8 cellular contexts compared by ENCODE assay signal in the genomic region with DNA sequence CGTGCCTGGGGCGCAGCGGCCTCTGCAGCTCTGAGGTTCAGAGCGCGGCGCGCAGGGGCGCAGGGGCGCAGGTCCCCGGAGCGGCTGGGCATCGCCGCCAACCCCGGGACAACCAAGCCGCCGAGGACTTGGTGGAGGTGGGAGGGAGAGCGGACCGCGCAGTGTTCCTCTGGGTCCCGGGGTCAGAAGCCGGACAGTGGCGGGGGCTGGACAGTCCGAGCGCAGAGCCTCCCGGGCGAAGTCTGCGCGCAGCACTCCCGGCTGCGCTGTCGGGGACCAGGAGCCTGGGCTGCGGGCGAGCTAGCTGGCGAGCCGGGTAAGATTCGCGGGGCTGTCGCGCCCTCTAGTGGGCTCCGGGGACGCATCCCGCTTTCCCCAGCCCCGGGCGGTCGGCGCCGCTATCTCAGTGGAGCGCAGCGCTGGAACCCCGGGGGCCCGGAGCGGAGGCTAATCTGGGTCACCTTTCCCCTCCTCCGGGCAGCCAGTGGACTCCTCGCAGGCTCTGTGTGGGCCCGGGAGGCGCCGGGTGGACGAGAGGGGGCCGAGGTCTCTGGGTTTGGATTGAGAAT. TPM values are rescaled to one million over a fixed set of nuclear protein-coding genes. Genes with fewer than 3 reads are reported as not detected.
DNase-seq lines count a peak whose midpoint lies in the region; ATAC-seq and TF ChIP-seq lines count a peak whose summit lies in the region.

No MANE protein-coding gene starts in this region.

- peak overlapping the region in 3 of 5 donors; percentile 35 to 75 (median 61) for H3K27ac ChIP-seq in adrenal gland

- peaks cover 52% of the 10 kb centered on the region for H3K4me1 Mint-ChIP-seq in HFFc6 (ENCODE audit: low read depth)
- peaks cover 17% of the 10 kb centered on the region for H3K4me1 Mint-ChIP-seq in progenitor cell of endocrine pancreas (ENCODE audit: low read depth)

- H3K27me3 Mint-ChIP-seq in HFFc6 (ENCODE audit: insufficient read depth) (peaks cover 4% of the 10 kb centered on the region), progenitor cell of endocrine pancreas (peaks cover 40% of the 10 kb centered on the region)

- TF ChIP-seq POLR2A in NB4 (IDR thresholded peaks at IDR 0.05; ENCODE audit: extremely low read depth, insufficient read length) (no peak), adrenal gland (IDR thresholded peaks at IDR 0.05) (peak in 1 of 2 donors; percentile 13)

- H3K4me3 Mint-ChIP-seq in HFFc6 (peak overlapping the region; percentile 94), progenitor cell of endocrine pancreas (ENCODE audit: low read depth) (peak overlapping the region; percentile 68)

- H3K36me3 Mint-ChIP-seq in HFFc6 (ENCODE audit: low read depth) (peaks cover 28% of the 10 kb centered on the region), progenitor cell of endocrine pancreas (ENCODE audit: insufficient read depth) (peaks cover under 1% of the 10 kb centered on the region)

- 0 to 1% (median 0%) methylated on average over 2 to 59 of the region's 59 CpGs for WGBS in adrenal gland, 4 donors

- no peaks in the 10 kb centered on the region for H3K36me3 ChIP-seq in adrenal gland (replicated peaks in 1 of 2)

- ATAC-seq in left cardiac atrium = peak; percentile 85 to 88

- H3K4me1 ChIP-seq in adrenal gland (replicated peaks in 1 of 2) = peaks cover 3 to 22% of the 10 kb centered on the region in 2 donors

- intact Hi-C loops in adrenal gland (cut with DNase I) (loop anchor here (5.0 to 10.0 kb wide), 7 partner anchors 321 to 1998 kb away; no protein-coding TSS in a partner anchor), left cardiac atrium (cut with DNase I) (loop anchor here in 1 of 2 donors (5.0 kb wide), 2 partner anchors 1036 to 1221 kb away; no protein-coding TSS in a partner anchor)

- H3K27ac Mint-ChIP-seq in HFFc6 (peak overlapping the region; percentile 83), progenitor cell of endocrine pancreas (no peak overlapping the region)

- H3K9me3 Mint-ChIP-seq in HFFc6 (peaks cover 1% of the 10 kb centered on the region; the same call in 1 of the 2 replicates), progenitor cell of endocrine pancreas (ENCODE audit: low read depth) (peaks cover 2% of the 10 kb centered on the region)

- peak; percentile 77 for TF ChIP-seq CTCF in GM12864 (IDR thresholded peaks at IDR 0.05; ENCODE audit: low read depth, low read length, missing control alignments)
- peak; percentile 86 for TF ChIP-seq CTCF in HFFc6 (IDR thresholded peaks at IDR 0.05)
- TF ChIP-seq CTCF in NB4 (IDR thresholded peaks at IDR 0.05; ENCODE audit: low read depth, low read length) = peak; percentile 62
- peak; percentile 48 to 86 (median 72) for TF ChIP-seq CTCF in adrenal gland (IDR thresholded peaks at IDR 0.05)
- peak; percentile 73 for TF ChIP-seq CTCF in progenitor cell of endocrine pancreas (IDR thresholded peaks at IDR 0.05; ENCODE audit: unreplicated experiment)

- peak overlapping the region; percentile 43 for H3K4me3 ChIP-seq in GM12864 (ENCODE audit: low read depth, low read length)
- H3K4me3 ChIP-seq in NB4 (ENCODE audit: low read depth, low read length) = peak overlapping the region; percentile 7
- peak overlapping the region in 2 of 4 donors; percentile 56 to 60 for H3K4me3 ChIP-seq in adrenal gland

- DNase-seq in GM12864 (ENCODE audit: low read depth) = peak; percentile 24
- DNase-seq in HFFc6 = peak; percentile 83
- peak; percentile 88 for DNase-seq in NB4 (ENCODE audit: low read depth)
- peak in 4 of 5 donors; percentile 54 to 81 (median 54) for DNase-seq in T-helper 1 cell
- peak; percentile 81 to 89 (median 88) for DNase-seq in adrenal gland
- DNase-seq in left cardiac atrium = peak; percentile 89
- peak; percentile 84 for DNase-seq in progenitor cell of endocrine pancreas (ENCODE audit: low spot score, unreplicated experiment)
- peak; percentile 87 for DNase-seq in ureter (ENCODE audit: low spot score)

- H3K27me3 ChIP-seq in adrenal gland = peaks cover 39% of the 10 kb centered on the region

- H3K9me3 ChIP-seq in adrenal gland (replicated peaks in 1 of 3) = no peaks in the 10 kb centered on the region

RNA-seq across cellular contexts. Expression of a gene that starts 4.1 kb away (rescaled TPM):
- total RNA-seq in HFFc6 (2021; fragmentation: NEBNext Ultra II Directional; extraction: Animal tissue kit (Norgen Biotek cat#: 25700)) = 10 to 100 TPM; 28.9 to 94.2 (median 88.3) TPM
- 100 to 1,000 TPM in 5 of 8 donors, 10 to 100 TPM in 3; 88.1 to 182 (median 129) TPM for total RNA-seq in adrenal gland
- polyA plus RNA-seq in adrenal gland = 10 to 100 TPM; 14.5 to 62.4 (median 16.4) TPM
- total RNA-seq in left cardiac atrium = 10 to 100 TPM; 57.4 to 67.9 TPM
- 11.4 and 13.8 TPM in 2 replicates for total RNA-seq in progenitor cell of endocrine pancreas
- 96.5 TPM for total RNA-seq in ureter

Comparison
In these comparisons a context has a peak if more than half of its experiments do, and no peak if none do; other contexts are left out.
1. DNase-seq: peak in every context shown above with its lines; median percentile 89 in left cardiac atrium; 88 in NB4; 88 in adrenal gland; 87 in ureter; 84 in progenitor cell of endocrine pancreas; 83 in HFFc6; 54 in T-helper 1 cell; 24 in GM12864.